2 cellular contexts compared by ENCODE assay signal in genomic region chr13:79458436-79458835, GRCh38.
TF ChIP-seq lines count a peak whose summit lies in the region.

No MANE protein-coding gene starts in this region.

TF ChIP-seq in HEK293T, 16 proteins besides CTCF, POLR2A, EP300 and RAD21 (continued from another document):
- TF ChIP-seq ZNF384 (IDR thresholded peaks at IDR 0.05) = peak; percentile 75

TF ChIP-seq in K562, 482 proteins besides CTCF, POLR2A, EP300 and RAD21 (continued from another document):
- no peak for TF ChIP-seq E2F5 (CRISPR knock-in tag; IDR thresholded peaks at IDR 0.05)
